ENCODE assay signal across 14 cellular contexts in the genomic region with DNA sequence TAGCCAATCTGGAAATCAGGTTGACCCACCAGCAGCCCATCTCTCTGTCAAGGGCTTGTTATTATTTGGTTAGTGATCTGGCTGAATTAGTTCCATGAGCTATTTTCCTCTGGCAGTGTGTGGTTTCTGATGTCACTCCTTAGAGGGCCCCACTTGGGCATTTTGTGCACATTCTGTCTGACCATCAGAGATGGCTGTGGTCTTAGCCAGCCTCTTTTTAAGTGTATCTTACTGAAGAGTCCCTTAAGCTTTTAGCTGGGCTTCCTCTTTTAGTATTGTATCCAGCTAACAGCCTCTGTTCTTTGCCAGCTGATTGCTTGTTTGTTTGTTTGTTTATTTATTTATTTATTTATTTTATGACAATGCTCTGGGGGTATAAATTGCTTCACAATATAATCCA.
"Had no signal": no experiment of that assay in that cellular context is flagged by ENCODE, and none has a peak within 500 bp of the region (broad histone marks: within the 10 kb centered on the region; RNA-seq: fewer than 3 reads in every experiment).

No MANE protein-coding gene starts in this region.

- H2AFZ ChIP-seq: parathyroid adenoma had no signal

- H3K36me3 ChIP-seq: brain microvascular endothelial cell, tibial nerve had no signal

- H3K27me3 ChIP-seq: brain microvascular endothelial cell, tibial nerve had no signal

- DNase-seq: activated naive CD8-positive, alpha-beta T cell treated with anti-CD3 and anti-CD28 coated beads for 36 hours; amygdala; brain microvascular endothelial cell; dermis blood vessel endothelial cell; effector memory CD8-positive, alpha-beta T cell; foreskin melanocyte; head of caudate nucleus; left colon; naive thymus-derived CD4-positive, alpha-beta T cell; retina; stimulated activated CD4-positive, alpha-beta T cell treated with anti-CD3 and anti-CD28 coated beads, Interleukin-4, amount 100 ng/mL, for 1 hour; stimulated activated naive B cell treated with anti-CD40 and anti-IgM and Interleukin-4, amounts not matched to agents 10 μg/mL and 1 μg/mL and 100 μg/mL, for 72 hours had no signal

- H3K4me1 ChIP-seq: parathyroid adenoma, tibial nerve had no signal

- H3K9ac ChIP-seq: parathyroid adenoma had no signal

- H3K9me3 ChIP-seq: tibial nerve had no signal

- H3K27ac ChIP-seq: brain microvascular endothelial cell, parathyroid adenoma, tibial nerve had no signal

- H3K79me2 ChIP-seq: parathyroid adenoma had no signal

- H3K4me3 ChIP-seq: tibial nerve had no signal
